ENCODE assay signal across 8 cellular contexts in genomic region chr12:15268927-15269552, GRCh38. TPM values are rescaled to one million over a fixed set of nuclear protein-coding genes. Genes with fewer than 3 reads are reported as not detected.
DNase-seq lines count a peak whose midpoint lies in the region; ATAC-seq, FAIRE-seq and TF ChIP-seq lines count a peak whose summit lies in the region.

No MANE protein-coding gene starts in this region.

- H3K4me1 ChIP-seq in A549, result peaks cover 2% of the 10 kb centered on the region; the same call in 1 of the 3 replicates

- DNase-seq in A549 (ENCODE audit: low read depth in 1 of 2, low spot score in 1 of 2) (peak; percentile 62 to 82), GM12865 (ENCODE audit: low read depth) (peak; percentile 71), NCI-H1092 (lab: John Stamatoyannopoulos, UW) (peak; percentile 64), SK-N-DZ (ENCODE audit: low spot score) (peak; percentile 90), T47D (ENCODE audit: low read depth in 1 of 2, low spot score in 1 of 2) (peak; percentile 42 to 87), kidney epithelial cell (ENCODE audit: low read depth) (peak; percentile 31)
- peak; percentile 33 for DNase-seq in stimulated activated CD8-positive, alpha-beta memory T cell treated with anti-CD3 and anti-CD28 coated beads, Interleukin-4, amount 100 ng/mL, for 48 hours

- WGBS in A549 (ENCODE audit: missing lambda C conversion rate), result 0% methylated on average over 2 of the region's 2 CpGs

- no peaks in the 10 kb centered on the region for H3K27me3 ChIP-seq in kidney epithelial cell (ENCODE audit: control insufficient read depth, insufficient read depth, low read length)

- H3K4me3 ChIP-seq in A549 (no peak overlapping the region), GM12865 (ENCODE audit: low read depth, low read length) (no peak overlapping the region), kidney epithelial cell (ENCODE audit: low read depth, low read length) (no peak overlapping the region)

- no peaks in the 10 kb centered on the region for H3K9me3 ChIP-seq in A549

- TF ChIP-seq EP300 in A549 (IDR thresholded peaks at IDR 0.05), result no peak

- FAIRE-seq in A549 (lab: Jason Lieb, UNC), result peak; percentile 67

- CTCF ChIA-PET in A549 (lab: Yijun Ruan, JAX), result interaction anchor here (0.6 to 1.9 kb wide), 14 partner anchors 9 to 587 kb away, joined by 3 to 12 read pairs (median 4); partner anchors contain the start of gene RERG

- no peak overlapping the region for H3K4me2 ChIP-seq in A549

- no peak overlapping the region for H3K27ac ChIP-seq in A549

- TF ChIP-seq RAD21 in A549 (conservative IDR thresholded peaks at IDR 0.05 in 1 of 2, IDR thresholded peaks at IDR 0.05 in 1 of 2), result peak; percentile 85 to 90

- TF ChIP-seq POLR2A in A549 (IDR thresholded peaks at IDR 0.05; ENCODE audit: low read length), result no peak

- POLR2A ChIA-PET in A549 (lab: Yijun Ruan, JAX), result no interaction called here

- no peaks in the 10 kb centered on the region for H3K36me3 ChIP-seq in kidney epithelial cell (ENCODE audit: control insufficient read depth, insufficient read depth, low read length)

- peak; percentile 74 to 86 for ATAC-seq in A549
- ATAC-seq in HG02588 (IDR thresholded peaks at IDR 0.05; ENCODE audit: unreplicated experiment), result peak; percentile 82

- in situ Hi-C loops in T47D (cut with HindIII; ENCODE audit: low pct_unique_long_range_greater_than_20kb, low sequenced_read_pairs), result no loop called here

- peak; percentile 89 for TF ChIP-seq CTCF in A549 (IDR thresholded peaks at IDR 0.05)
- peak; percentile 76 for TF ChIP-seq CTCF in GM12865 (IDR thresholded peaks at IDR 0.05; ENCODE audit: insufficient read depth, low read depth, low read length, missing control alignments)
- TF ChIP-seq CTCF in kidney epithelial cell (IDR thresholded peaks at IDR 0.05; ENCODE audit: insufficient read depth, low read length, poor library complexity, severe bottlenecking), result peak; percentile 87

TF ChIP-seq in A549, 52 proteins besides CTCF, POLR2A, EP300 and RAD21:
- TF ChIP-seq, protein P1, sequence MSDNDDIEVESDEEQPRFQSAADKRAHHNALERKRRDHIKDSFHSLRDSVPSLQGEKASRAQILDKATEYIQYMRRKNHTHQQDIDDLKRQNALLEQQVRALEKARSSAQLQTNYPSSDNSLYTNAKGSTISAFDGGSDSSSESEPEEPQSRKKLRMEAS (IDR thresholded peaks at IDR 0.05), result peak; percentile 76
- TF ChIP-seq NPAS2 (CRISPR knock-in tag; IDR thresholded peaks at IDR 0.05; ENCODE audit: borderline replicate concordance) (0 out of 2 replicates have a peak, but pooled peaks have one; percentile 9), FOXS1 (CRISPR knock-in tag; IDR thresholded peaks at IDR 0.05) (no peak), SMC3 (IDR thresholded peaks at IDR 0.05) (peak; percentile 80)

RNA-seq across cellular contexts. Expression of gene RERG, which starts 47.8 kb away (rescaled TPM):
- polyA plus RNA-seq in A549 (2011; rRNA removed) (0.44 and 0.48 TPM in 2 replicates), A549 (2017; fragmentation: RNase III; extraction: RNeasy Plus Mini Kit Qiagen cat#74134 plus additional on column Dnase treatment) (0.46 to 0.79 TPM (median 0.66 TPM) in 3 replicates)
- 0.05 and 0.09 TPM in 2 replicates for polyA plus RNA-seq in A549 (2012; cell fraction: cytosol; rRNA removed)
- 0.04 TPM in 1 of 2 replicates, not detected in the other for polyA plus RNA-seq in A549 (2012; cell fraction: nucleus; rRNA removed)
- 1.5 TPM in 1 of 2 replicates, not detected in the other for polyA minus RNA-seq in A549 (2011; rRNA and poly(A)+ RNA removed)
- polyA plus RNA-seq in SK-N-DZ (2014; cell fraction: cytosol; rRNA removed), result 44.9 and 47.4 TPM in 2 replicates
- polyA plus RNA-seq in SK-N-DZ (2014; cell fraction: nucleus; rRNA removed), result 41.3 and 41.7 TPM in 2 replicates
- 1.2 and 1.6 TPM in 2 replicates for total RNA-seq in kidney epithelial cell

RNA-seq across cellular contexts. Expression of gene PTPRO, which starts 53.3 kb away (rescaled TPM):
- 0.04 TPM in 1 of 2 replicates, not detected in the other for polyA plus RNA-seq in A549 (2011; rRNA removed)
- not detected in 2 replicates for polyA plus RNA-seq in A549 (2012; cell fraction: cytosol; rRNA removed)
- polyA plus RNA-seq in A549 (2012; cell fraction: nucleus; rRNA removed), result not detected in 2 replicates
- polyA plus RNA-seq in A549 (2017; fragmentation: RNase III; extraction: RNeasy Plus Mini Kit Qiagen cat#74134 plus additional on column Dnase treatment), result 0.04 TPM in 1 of 3 replicates, not detected in the others
- polyA minus RNA-seq in A549 (2011; rRNA and poly(A)+ RNA removed), result 0.50 TPM in 1 of 2 replicates, not detected in the other
- 12.7 and 13.2 TPM in 2 replicates for polyA plus RNA-seq in SK-N-DZ (2014; cell fraction: cytosol; rRNA removed)
- 13.5 and 15.3 TPM in 2 replicates for polyA plus RNA-seq in SK-N-DZ (2014; cell fraction: nucleus; rRNA removed)
- 3.7 and 5.4 TPM in 2 replicates for total RNA-seq in kidney epithelial cell

Comparison
In these comparisons a context has a peak if more than half of its experiments do, and no peak if none do; other contexts are left out.
1. DNase-seq: peak in every context shown above with its lines; median percentile 90 in SK-N-DZ; 72 in A549; 71 in GM12865; 64 in T47D; 64 in NCI-H1092; 33 in stimulated activated CD8-positive, alpha-beta memory T cell treated with anti-CD3 and anti-CD28 coated beads, Interleukin-4, amount 100 ng/mL, for 48 hours; 31 in kidney epithelial cell.